Comparison of ENCODE assay signal across 18 cellular contexts in genomic region chr11:114019574-114019973, GRCh38. TPM values are rescaled to one million over a fixed set of nuclear protein-coding genes. Genes with fewer than 3 reads are reported as not detected.
DNase-seq lines count a peak whose midpoint lies in the region; ATAC-seq and TF ChIP-seq lines count a peak whose summit lies in the region.
"Had no signal": no experiment of that assay in that cellular context is flagged by ENCODE, and none has a peak within 500 bp of the region (broad histone marks: within the 10 kb centered on the region; RNA-seq: fewer than 3 reads in every experiment).

No MANE protein-coding gene starts in this region.

- H3K4me1 Mint-ChIP-seq in naive thymus-derived CD8-positive, alpha-beta T cell, result no peaks in the 10 kb centered on the region

- ATAC-seq in naive thymus-derived CD8-positive, alpha-beta T cell, result no peak
- ATAC-seq: CD8-positive, alpha-beta T cell had no signal

- no peaks in the 10 kb centered on the region for H3K9me3 Mint-ChIP-seq in naive thymus-derived CD8-positive, alpha-beta T cell
- H3K9me3 Mint-ChIP-seq: CD4-positive, alpha-beta T cell; CD8-positive, alpha-beta T cell had no signal

- no peak overlapping the region for H3K27ac Mint-ChIP-seq in naive thymus-derived CD8-positive, alpha-beta T cell
- H3K27ac Mint-ChIP-seq: CD4-positive, alpha-beta T cell; CD8-positive, alpha-beta T cell had no signal

- no peaks in the 10 kb centered on the region for H3K36me3 Mint-ChIP-seq in naive thymus-derived CD8-positive, alpha-beta T cell
- H3K36me3 Mint-ChIP-seq: CD8-positive, alpha-beta T cell had no signal

- no peak for TF ChIP-seq CTCF in C4-2B (conservative IDR thresholded peaks at IDR 0.05)
- TF ChIP-seq CTCF in HEK293 (tag by site-specific recombination; IDR thresholded peaks at IDR 0.05), result no peak

- H3K4me3 Mint-ChIP-seq in naive thymus-derived CD8-positive, alpha-beta T cell, result no peak overlapping the region
- H3K4me3 Mint-ChIP-seq: CD4-positive, alpha-beta T cell; CD8-positive, alpha-beta T cell had no signal

- DNase-seq in posterior vena cava (ENCODE audit: low spot score) (peak; percentile 41), GM19240 (ENCODE audit: insufficient read length, low spot score) (no peak)
- DNase-seq in naive thymus-derived CD8-positive, alpha-beta T cell, result no peak
- no peak for DNase-seq in activated CD4-positive, CD25-positive, alpha-beta regulatory T cell (lab: John Stamatoyannopoulos, UW)
- DNase-seq: 8988T; ACHN; BE2C; C1 segment of cervical spinal cord; Caco-2; Calu3; CD4-positive, alpha-beta T cell; CD8-positive, alpha-beta T cell; GF-D8 had no signal

- peak overlapping the region; percentile 15; the same call in 1 of the 2 replicates for H3K27ac ChIP-seq in C4-2B
- no peak overlapping the region for H3K27ac ChIP-seq in HEK293 (ENCODE audit: extremely low read depth, low read depth, low read length)
- H3K27ac ChIP-seq: BLaER1 had no signal

- intact Hi-C loops in posterior vena cava (cut with DNase I), result no loop called here

- H3K36me3 ChIP-seq in HEK293 (ENCODE audit: control insufficient read depth in 2 of 2, insufficient read depth in 1 of 2, low read length in 2 of 2), result no peaks in the 10 kb centered on the region
- H3K36me3 ChIP-seq: BE2C, BLaER1 had no signal

- no peaks in the 10 kb centered on the region for H3K9me3 ChIP-seq in HEK293 (ENCODE audit: control insufficient read depth, insufficient read depth, low read depth, low read length)
- H3K9me3 ChIP-seq: BE2C, BLaER1, Caco-2 had no signal

- POLR2A ChIA-PET in HEK293 (lab: Yijun Ruan, JAX), result no interaction called here
- POLR2A ChIA-PET in naive thymus-derived CD8-positive, alpha-beta T cell (lab: Charles Lee), result interaction anchor here (0.6 kb wide), 1 partner anchor 164 kb away, joined by 4 read pairs; no protein-coding TSS in a partner anchor

- H3K4me3 ChIP-seq in HEK293 (ENCODE audit: low read depth, low read length), result no peak overlapping the region
- H3K4me3 ChIP-seq: BLaER1 had no signal

- no peaks in the 10 kb centered on the region for H3K4me1 ChIP-seq in HEK293 (ENCODE audit: control insufficient read depth, insufficient read depth, low read length)
- H3K4me1 ChIP-seq: BE2C, BLaER1, Caco-2 had no signal

- H3K27me3 Mint-ChIP-seq in naive thymus-derived CD8-positive, alpha-beta T cell, result peaks cover 0 to 3% (median 0%) of the 10 kb centered on the region in 5 donors
- H3K27me3 Mint-ChIP-seq: CD4-positive, alpha-beta T cell had no signal

- CTCF ChIA-PET in HEK293 (lab: Yijun Ruan, JAX), result interaction anchor here (4.7 kb wide), 1 partner anchor 242 kb away, joined by 18 read pairs; no protein-coding TSS in a partner anchor

TF ChIP-seq in HEK293, 187 proteins besides CTCF, POLR2A, EP300 and RAD21:
- no peak for TF ChIP-seq ZNF654 (tag by site-specific recombination; IDR thresholded peaks at IDR 0.05; ENCODE audit: low read depth)
- peak; percentile 67 for TF ChIP-seq ZIC2 (tag by site-specific recombination; IDR thresholded peaks at IDR 0.05)
TF ChIP-seq in HEK293: peak in this region for 1.

RNA-seq across cellular contexts. Expression of gene ZBTB16, which starts 39.9 kb away (rescaled TPM):
- 100 to 1,000 TPM; 188 to 208 TPM for total RNA-seq in posterior vena cava
- 1 to 10 TPM; 1.3 to 2.5 TPM for total RNA-seq in naive thymus-derived CD8-positive, alpha-beta T cell
- 1 to 10 TPM in 2 of 3 donors, under 1 TPM in 1; 0.21 to 7.5 (median 4.4) TPM for polyA plus RNA-seq in naive thymus-derived CD8-positive, alpha-beta T cell
- total RNA-seq: Calu3 had no signal
- polyA plus RNA-seq: AG04450 had no signal

RNA-seq across cellular contexts. Expression of gene HTR3A, which starts 44.7 kb away (rescaled TPM):
- total RNA-seq in posterior vena cava, result not detected
- not detected for total RNA-seq in naive thymus-derived CD8-positive, alpha-beta T cell
- polyA plus RNA-seq in naive thymus-derived CD8-positive, alpha-beta T cell, result not detected
- total RNA-seq: A673; Caco-2; Calu3; CD4-positive, alpha-beta T cell; CD8-positive, alpha-beta T cell had no signal
- polyA plus RNA-seq: AG04450 had no signal

Comparison
In these comparisons a context has a peak if more than half of its experiments do, and no peak if none do; other contexts are left out.
1. RNA of gene ZBTB16, which starts 39.9 kb away (total RNA-seq): 188 to 208 TPM in posterior vena cava; 1.3 to 2.5 TPM in naive thymus-derived CD8-positive, alpha-beta T cell; every median in the first group is over 10 times any median in the second.